ENCODE assay signal across 1 cellular context in genomic region chr3:43879166-43879565, GRCh38.
TF ChIP-seq lines count a peak whose summit lies in the region.

No MANE protein-coding gene starts in this region.

TF ChIP-seq in SK-N-SH treated with all-trans-retinoic acid at 6 μM for 48 hours, 23 proteins besides CTCF, POLR2A, EP300 and RAD21 (continued from another document):
- TF ChIP-seq SNAI2 (CRISPR knock-in tag; IDR thresholded peaks at IDR 0.05) (no peak), CSRNP3 (CRISPR knock-in tag; IDR thresholded peaks at IDR 0.05) (no peak), ISL1 (CRISPR knock-in tag; IDR thresholded peaks at IDR 0.05) (no peak)
